27 cellular contexts compared by ENCODE assay signal in genomic region chr11:44550123-44550522, GRCh38.
"Had no signal": no experiment of that assay in that cellular context is flagged by ENCODE, and none has a peak within 500 bp of the region (broad histone marks: within the 10 kb centered on the region; RNA-seq: fewer than 3 reads in every experiment).

No MANE protein-coding gene starts in this region.

- H3K27me3 Mint-ChIP-seq: memory B cell had no signal

- H3K4me1 Mint-ChIP-seq: immature natural killer cell; mesothelial cell of epicardium; stimulated activated effector memory CD8-positive, alpha-beta T cell treated with anti-CD3 and anti-CD28 coated beads, Interleukin-12 subunit alpha, Interleukin-12 subunit beta, amount 100 ng/mL, for 72 hours had no signal

- H3K4me1 ChIP-seq: esophagus muscularis mucosa, gastroesophageal sphincter, left ventricle myocardium inferior, lower lobe of right lung, pancreas, suprapubic skin, thyroid gland had no signal

- H3K4me2 ChIP-seq: smooth muscle cell had no signal

- FAIRE-seq: urothelium cell line had no signal

- H3K27ac ChIP-seq: dorsolateral prefrontal cortex, esophagus muscularis mucosa, gastroesophageal sphincter, left ventricle myocardium inferior, lower lobe of right lung, pancreas, suprapubic skin, thyroid gland had no signal

- H3K27me3 ChIP-seq: dorsolateral prefrontal cortex, esophagus muscularis mucosa, gastroesophageal sphincter, pancreas, suprapubic skin, thyroid gland had no signal

- ATAC-seq: gastroesophageal sphincter; left cardiac atrium; lower lobe of right lung; natural killer cell treated with Interleukin-12 subunit alpha and Interleukin-12 subunit beta and Interleukin-15 and Interleukin-18, amount 100 ng/mL, for 72 hours; pancreas; right cardiac atrium; stimulated activated effector memory CD8-positive, alpha-beta T cell treated with anti-CD3 and anti-CD28 coated beads, Interleukin-12 subunit alpha, Interleukin-12 subunit beta, amount 100 ng/mL, for 72 hours; stimulated activated naive CD8-positive, alpha-beta T cell treated with anti-CD3 and anti-CD28 coated beads, Interleukin-15, Interleukin-2, amounts not matched to agents 100 U/mL and 50 U/mL, for 24 hours had no signal

- H3K27ac Mint-ChIP-seq: immature natural killer cell; memory B cell; mesothelial cell of epicardium; natural killer cell treated with Interleukin-12 subunit alpha and Interleukin-12 subunit beta and Interleukin-15 and Interleukin-18, amount 100 ng/mL, for 72 hours; progenitor cell of endocrine pancreas; stimulated activated effector memory CD8-positive, alpha-beta T cell treated with anti-CD3 and anti-CD28 coated beads, Interleukin-12 subunit alpha, Interleukin-12 subunit beta, amount 100 ng/mL, for 72 hours; type B pancreatic cell had no signal

- H3K4me3 Mint-ChIP-seq: immature natural killer cell; memory B cell; mesothelial cell of epicardium; natural killer cell treated with Interleukin-12 subunit alpha and Interleukin-12 subunit beta and Interleukin-15 and Interleukin-18, amount 100 ng/mL, for 72 hours; stimulated activated effector memory CD8-positive, alpha-beta T cell treated with anti-CD3 and anti-CD28 coated beads, Interleukin-12 subunit alpha, Interleukin-12 subunit beta, amount 100 ng/mL, for 72 hours; type B pancreatic cell had no signal

- H3K9me3 Mint-ChIP-seq: immature natural killer cell; natural killer cell treated with Interleukin-12 subunit alpha and Interleukin-12 subunit beta and Interleukin-15 and Interleukin-18, amount 100 ng/mL, for 72 hours; stimulated activated effector memory CD8-positive, alpha-beta T cell treated with anti-CD3 and anti-CD28 coated beads, Interleukin-12 subunit alpha, Interleukin-12 subunit beta, amount 100 ng/mL, for 72 hours; type B pancreatic cell had no signal

- H3K4me3 ChIP-seq: dorsolateral prefrontal cortex, esophagus muscularis mucosa, gastroesophageal sphincter, left ventricle myocardium inferior, lower lobe of right lung, pancreas, smooth muscle cell, suprapubic skin, thyroid gland had no signal

- DNase-seq: cortex of kidney; dorsolateral prefrontal cortex; effector memory CD4-positive, alpha-beta T cell; glutamatergic neuron; immature natural killer cell; kidney; left cardiac atrium; left ventricle myocardium inferior; lower lobe of right lung; occipital lobe; pancreas; right cardiac atrium; stimulated activated CD4-positive, alpha-beta T cell treated with anti-CD3 and anti-CD28 coated beads, Interleukin-2, amount 100 ng/mL, for 48 hours; stimulated activated CD8-positive, alpha-beta memory T cell treated with anti-CD3 and anti-CD28 coated beads, Interleukin-4, amount 100 ng/mL, for 48 hours; stimulated activated naive CD8-positive, alpha-beta T cell treated with anti-CD3 and anti-CD28 coated beads, Interleukin-15, Interleukin-2, amounts not matched to agents 100 U/mL and 50 U/mL, for 24 hours; thyroid gland had no signal

- H3K36me3 ChIP-seq: esophagus muscularis mucosa, gastroesophageal sphincter, left ventricle myocardium inferior, lower lobe of right lung, pancreas, suprapubic skin, thyroid gland had no signal

- H3K36me3 Mint-ChIP-seq: immature natural killer cell; mesothelial cell of epicardium; natural killer cell treated with Interleukin-12 subunit alpha and Interleukin-12 subunit beta and Interleukin-15 and Interleukin-18, amount 100 ng/mL, for 72 hours; stimulated activated effector memory CD8-positive, alpha-beta T cell treated with anti-CD3 and anti-CD28 coated beads, Interleukin-12 subunit alpha, Interleukin-12 subunit beta, amount 100 ng/mL, for 72 hours; type B pancreatic cell had no signal

- H3K9me3 ChIP-seq: pancreas, suprapubic skin, thyroid gland had no signal
